ENCODE assay signal across 8 cellular contexts in the genomic region with DNA sequence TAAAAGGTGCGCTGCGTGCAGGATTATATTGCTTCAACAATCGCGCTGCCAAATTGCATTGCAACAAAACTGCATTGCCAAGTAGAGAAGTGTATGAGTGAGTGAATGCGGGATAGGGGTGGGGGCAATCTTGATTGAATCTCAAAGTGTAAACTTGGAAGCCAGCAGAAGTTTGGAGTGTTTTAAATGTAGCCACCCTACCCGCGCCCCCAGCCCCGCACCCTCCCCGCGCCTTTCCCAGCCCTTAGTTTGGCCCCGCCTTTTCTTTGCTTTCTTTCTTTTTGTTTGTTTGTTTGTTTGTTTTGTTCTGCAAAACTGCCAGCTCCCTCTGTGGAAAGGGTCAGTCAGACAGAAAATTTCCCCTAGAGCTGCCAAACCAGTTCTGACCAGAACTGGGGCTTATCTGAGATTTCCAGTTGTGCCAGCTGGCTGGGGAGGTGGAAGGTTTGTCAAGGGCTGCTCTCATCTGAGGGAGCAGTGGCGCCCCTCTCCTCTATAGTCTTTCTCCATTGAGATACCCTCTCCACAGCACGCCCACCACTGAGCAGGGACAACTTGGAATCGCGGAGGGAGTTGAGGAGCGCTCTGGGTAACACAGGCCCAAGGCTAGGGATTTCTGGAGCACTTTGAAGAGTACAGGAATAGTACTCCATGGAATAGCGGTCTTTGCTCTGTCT. TPM values are rescaled to one million over a fixed set of nuclear protein-coding genes. Genes with fewer than 3 reads are reported as not detected.
DNase-seq lines count a peak whose midpoint lies in the region; ATAC-seq and TF ChIP-seq lines count a peak whose summit lies in the region.

No MANE protein-coding gene starts in this region.

- DNase-seq in Caco-2 (no peak), NCI-H748 treated with DMSO at 0.1 percent for 48 hours (lab: John Stamatoyannopoulos, UW) (peak; percentile 39), esophagus muscularis mucosa (ENCODE audit: extremely low spot score) (peak; percentile 78), occipital lobe (lab: John Stamatoyannopoulos, UW) (peak; percentile 15), cerebellum (ENCODE audit: low spot score) (no peak), GM03348 (ENCODE audit: low spot score) (no peak)

- H3K4me1 ChIP-seq in Caco-2: peaks cover 5% of the 10 kb centered on the region
- H3K4me1 ChIP-seq in esophagus muscularis mucosa: peaks cover 17 to 45% (median 36%) of the 10 kb centered on the region in 4 donors

- H3K9me3 ChIP-seq in Caco-2 (no peaks in the 10 kb centered on the region), esophagus muscularis mucosa (no peaks in the 10 kb centered on the region)

- BruUV-seq in Caco-2 (replicated peaks; lab: Mats Ljungman, UMichigan): no TSS peak

- H3K27me3 Mint-ChIP-seq in Caco-2 (ENCODE audit: insufficient read depth, unreplicated experiment): peaks cover 3% of the 10 kb centered on the region

- intact Hi-C loops in Caco-2 (cut with micrococcal nuclease; ENCODE audit: unreplicated experiment) (no loop called here), esophagus muscularis mucosa (cut with DNase I) (no loop called here)

- TF ChIP-seq EP300 in esophagus muscularis mucosa (IDR thresholded peaks at IDR 0.05): no peak

- H3K4me3 ChIP-seq in Caco-2 (ENCODE audit: low read depth, low read length) (no peak overlapping the region), esophagus muscularis mucosa (peak overlapping the region; percentile 67 to 89 (median 77))

- H3K27ac Mint-ChIP-seq in Caco-2 (ENCODE audit: unreplicated experiment): no peak overlapping the region

- peak overlapping the region in 2 of 4 donors; percentile 85 to 88 for H3K27ac ChIP-seq in esophagus muscularis mucosa (replicated peaks in 1 of 4)

- H3K9me3 Mint-ChIP-seq in Caco-2 (ENCODE audit: unreplicated experiment): peaks cover 11% of the 10 kb centered on the region

- H3K36me3 Mint-ChIP-seq in Caco-2 (ENCODE audit: insufficient read depth, unreplicated experiment): no peaks in the 10 kb centered on the region

- H3K4me1 Mint-ChIP-seq in Caco-2 (ENCODE audit: low read depth, unreplicated experiment): peaks cover 17% of the 10 kb centered on the region

- POLR2A ChIA-PET in Caco-2 (lab: Charles Lee): no interaction called here

- ATAC-seq in GM21381 (IDR thresholded peaks at IDR 0.05; ENCODE audit: unreplicated experiment) (no peak), HG03460 (IDR thresholded peaks at IDR 0.05; ENCODE audit: unreplicated experiment) (no peak)

- TF ChIP-seq POLR2A in esophagus muscularis mucosa (IDR thresholded peaks at IDR 0.05; ENCODE audit: low read depth): no peak

- H3K36me3 ChIP-seq in Caco-2 (ENCODE audit: control insufficient read depth, insufficient read depth, low read length) (no peaks in the 10 kb centered on the region), esophagus muscularis mucosa (no peaks in the 10 kb centered on the region)

- peak overlapping the region; percentile 9 for H3K4me3 Mint-ChIP-seq in Caco-2 (ENCODE audit: unreplicated experiment)

- CTCF ChIA-PET in Caco-2 (lab: Charles Lee): no interaction called here

- TF ChIP-seq CTCF in Caco-2 (IDR thresholded peaks at IDR 0.05; ENCODE audit: insufficient read depth in 1 of 2, low read depth in 1 of 2, low read length in 1 of 2, severe bottlenecking in 1 of 2, unreplicated experiment in 1 of 2) (no peak), esophagus muscularis mucosa (IDR thresholded peaks at IDR 0.05) (no peak)

- 11% methylated on average over 17 of the region's 17 CpGs for WGBS in esophagus muscularis mucosa

- H3K27me3 ChIP-seq in Caco-2 (replicated peaks; ENCODE audit: control insufficient read depth, insufficient read depth, low read length): no peaks in the 10 kb centered on the region
- no peaks in the 10 kb centered on the region for H3K27me3 ChIP-seq in esophagus muscularis mucosa

RNA-seq across cellular contexts. Expression of a gene that starts 0.7 kb away (rescaled TPM):
- total RNA-seq in Caco-2 (2022) (0.57 TPM in 1 of 2 replicates, not detected in the other), esophagus muscularis mucosa (1 to 10 TPM; 2.8 to 4.6 (median 3.9) TPM), occipital lobe (18.2 TPM), cerebellum (17.6 TPM)

Comparison
In these comparisons a context has a peak if more than half of its experiments do, and no peak if none do; other contexts are left out.
1. DNase-seq: peak in NCI-H748 treated with DMSO at 0.1 percent for 48 hours (single experiment), esophagus muscularis mucosa (single experiment) and occipital lobe (single experiment); none in Caco-2 (0 of 2), cerebellum (single experiment) and GM03348 (single experiment).